8 cellular contexts compared by ENCODE assay signal in genomic region chr2:37671816-37672103, GRCh38. TPM values are rescaled to one million over a fixed set of nuclear protein-coding genes. Genes with fewer than 3 reads are reported as not detected.
A peak's percentile ranks its signal among the peaks of the same experiment; 100 is the strongest.
DNase-seq lines count a peak whose midpoint lies in the region; ATAC-seq, FAIRE-seq and TF ChIP-seq lines count a peak whose summit lies in the region.

No MANE protein-coding gene starts in this region.

- H3K4me3 ChIP-seq in LNCaP clone FGC (ENCODE audit: low read depth, low read length): peak overlapping the region; percentile 77
- peak overlapping the region; percentile 59 for H3K4me3 ChIP-seq in bronchial epithelial cell (ENCODE audit: low read depth, low read length)

- peak; percentile 25 for ATAC-seq in GM18907 (IDR thresholded peaks at IDR 0.05; ENCODE audit: unreplicated experiment)

- TF ChIP-seq CTCF in 22Rv1 (IDR thresholded peaks at IDR 0.05): no peak
- TF ChIP-seq CTCF in LNCaP clone FGC (IDR thresholded peaks at IDR 0.05; ENCODE audit: control insufficient read depth, extremely low read depth, insufficient read depth): no peak
- no peak for TF ChIP-seq CTCF in bronchial epithelial cell (IDR thresholded peaks at IDR 0.05; ENCODE audit: insufficient read depth, low read length, severe bottlenecking)

- FAIRE-seq in bronchial epithelial cell (lab: Jason Lieb, UNC): no peak

- peaks cover 5% of the 10 kb centered on the region for H3K36me3 ChIP-seq in bronchial epithelial cell (ENCODE audit: control insufficient read depth, insufficient read depth, low read length)

- peak overlapping the region; percentile 69 for H3K27ac ChIP-seq in 22Rv1

- no peak for DNase-seq in LNCaP clone FGC (ENCODE audit: low read depth)
- no peak for DNase-seq in bronchial epithelial cell (ENCODE audit: low read depth)
- peak; percentile 18 for DNase-seq in mucosa of gallbladder (ENCODE audit: low spot score)
- no peak for DNase-seq in cerebellum (ENCODE audit: low spot score)
- DNase-seq in NCI-H446 treated with DMSO at 0.1 percent for 48 hours (lab: John Stamatoyannopoulos, UW): no peak
- DNase-seq in dedifferentiated amniotic fluid mesenchymal stem cell (ENCODE audit: extremely low spot score): no peak

- H3K27me3 ChIP-seq in bronchial epithelial cell (ENCODE audit: control insufficient read depth, insufficient read depth, low read length): no peaks in the 10 kb centered on the region

RNA-seq across cellular contexts. Expression of gene CDC42EP3, which starts 0.3 kb away (rescaled TPM):
- 8.7 and 10.5 TPM in 2 replicates for total RNA-seq in bronchial epithelial cell
- total RNA-seq in mucosa of gallbladder: 12.6 TPM
- 14.7 TPM for total RNA-seq in cerebellum
